Comparison of ENCODE assay signal across 20 cellular contexts in the genomic region with DNA sequence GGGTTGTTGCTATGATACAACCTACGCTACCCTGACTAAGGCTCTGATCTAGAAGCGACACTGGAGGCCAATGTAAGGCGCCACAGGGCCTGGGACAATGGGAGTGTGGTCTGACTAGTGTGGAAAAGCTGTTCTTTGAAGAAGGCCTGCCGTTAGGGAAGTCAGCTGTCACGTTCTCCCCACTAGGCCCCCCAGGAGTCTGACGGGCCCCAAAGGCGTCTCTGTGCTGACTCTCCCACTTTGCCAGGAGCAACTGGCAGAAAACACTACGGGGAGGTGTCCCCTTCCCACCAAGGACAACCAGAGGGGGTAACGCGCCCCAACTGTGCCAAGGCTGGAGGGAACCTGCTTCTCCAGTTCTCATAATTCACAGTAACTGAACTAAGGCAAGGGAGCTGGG. TPM values are rescaled to one million over a fixed set of nuclear protein-coding genes. Genes with fewer than 3 reads are reported as not detected.
DNase-seq lines count a peak whose midpoint lies in the region; ATAC-seq, FAIRE-seq and TF ChIP-seq lines count a peak whose summit lies in the region.
"Had no signal": no experiment of that assay in that cellular context is flagged by ENCODE, and none has a peak within 500 bp of the region (broad histone marks: within the 10 kb centered on the region; RNA-seq: fewer than 3 reads in every experiment).

No MANE protein-coding gene starts in this region.

- no peaks in the 10 kb centered on the region for H3K9me3 Mint-ChIP-seq in activated CD4-positive, alpha-beta T cell treated with anti-CD3 and anti-CD28 coated beads for 36 hours (ENCODE audit: low read depth)
- no peaks in the 10 kb centered on the region for H3K9me3 Mint-ChIP-seq in activated T-helper 17 cell treated with anti-CD3 and anti-CD28 coated beads, Interleukin-2, amount 50 U/mL, for 72 hours
- H3K9me3 Mint-ChIP-seq in naive thymus-derived CD4-positive, alpha-beta T cell: no peaks in the 10 kb centered on the region

- H3K36me3 Mint-ChIP-seq in activated CD4-positive, alpha-beta T cell treated with anti-CD3 and anti-CD28 coated beads for 36 hours (ENCODE audit: low read depth): peaks cover 78% of the 10 kb centered on the region
- peaks cover 100% of the 10 kb centered on the region for H3K36me3 Mint-ChIP-seq in activated T-helper 17 cell treated with anti-CD3 and anti-CD28 coated beads, Interleukin-2, amount 50 U/mL, for 72 hours (ENCODE audit: low read depth)
- peaks cover 10 to 57% (median 32%) of the 10 kb centered on the region in 5 donors for H3K36me3 Mint-ChIP-seq in naive thymus-derived CD4-positive, alpha-beta T cell

- H3K4me1 Mint-ChIP-seq in activated CD4-positive, alpha-beta T cell treated with anti-CD3 and anti-CD28 coated beads for 36 hours: peaks cover 32% of the 10 kb centered on the region
- peaks cover 4% of the 10 kb centered on the region for H3K4me1 Mint-ChIP-seq in activated T-helper 17 cell treated with anti-CD3 and anti-CD28 coated beads, Interleukin-2, amount 50 U/mL, for 72 hours
- peaks cover 5 to 50% (median 41%) of the 10 kb centered on the region in 7 donors for H3K4me1 Mint-ChIP-seq in naive thymus-derived CD4-positive, alpha-beta T cell

- 92% methylated on average over 10 of the region's 10 CpGs; no CpG with 5 or more reads in 1 of the 2 donors for WGBS in transverse colon (ENCODE audit: low coverage in 1 of 2), 2 donors

- H3K4me3 Mint-ChIP-seq in activated CD4-positive, alpha-beta T cell treated with anti-CD3 and anti-CD28 coated beads for 36 hours: no peak overlapping the region
- no peak overlapping the region for H3K4me3 Mint-ChIP-seq in activated T-helper 17 cell treated with anti-CD3 and anti-CD28 coated beads, Interleukin-2, amount 50 U/mL, for 72 hours
- H3K4me3 Mint-ChIP-seq in naive thymus-derived CD4-positive, alpha-beta T cell: peak overlapping the region in 1 of 10 donors; percentile 36

- H3K27me3 Mint-ChIP-seq in activated CD4-positive, alpha-beta T cell treated with anti-CD3 and anti-CD28 coated beads for 36 hours: no peaks in the 10 kb centered on the region
- H3K27me3 Mint-ChIP-seq in activated T-helper 17 cell treated with anti-CD3 and anti-CD28 coated beads, Interleukin-2, amount 50 U/mL, for 72 hours: no peaks in the 10 kb centered on the region
- no peaks in the 10 kb centered on the region for H3K27me3 Mint-ChIP-seq in naive thymus-derived CD4-positive, alpha-beta T cell

- no peak for DNase-seq in activated CD4-positive, alpha-beta T cell treated with anti-CD3 and anti-CD28 coated beads for 36 hours
- DNase-seq in activated CD4-positive, alpha-beta T cell treated with anti-CD3 and anti-CD28 coated beads for 1 hour: no peak
- peak; percentile 13 for DNase-seq in D341Med (ENCODE audit: low spot score)
- no peak for DNase-seq in naive thymus-derived CD4-positive, alpha-beta T cell
- DNase-seq in transverse colon: no peak
- DNase-seq in SKM-1 (lab: John Stamatoyannopoulos, UW; ENCODE audit: unreplicated experiment): no peak
- no peak for DNase-seq in urothelium cell line (ENCODE audit: low spot score)
- DNase-seq: DMS79 treated with DMSO at 0.1 percent for 48 hours, GM23248, NCI-H1092, NCI-H2107, NCI-H345, NCI-H69 had no signal

- intact Hi-C loops in activated CD4-positive, alpha-beta T cell treated with anti-CD3 and anti-CD28 coated beads for 36 hours (cut with DNase I, micrococcal nuclease): loop anchor here in 1 of 2 experiments (10.0 kb wide), 1 partner anchor 530 kb away; no protein-coding TSS in a partner anchor
- intact Hi-C loops in naive thymus-derived CD4-positive, alpha-beta T cell (cut with micrococcal nuclease): no loop called here
- intact Hi-C loops in transverse colon (cut with DNase I; ENCODE audit: low total_unique reads): no loop called here

- POLR2A ChIA-PET in activated CD4-positive, alpha-beta T cell treated with anti-CD3 and anti-CD28 coated beads for 36 hours (lab: Charles Lee): interaction anchor here (0.6 kb wide), 1 partner anchor 80 kb away, joined by 4 read pairs; no protein-coding TSS in a partner anchor
- POLR2A ChIA-PET in naive thymus-derived CD4-positive, alpha-beta T cell (lab: Charles Lee): no interaction called here

- TF ChIP-seq EP300 in transverse colon (IDR thresholded peaks at IDR 0.05; ENCODE audit: low read depth): no peak

- no peak for TF ChIP-seq CTCF in transverse colon (IDR thresholded peaks at IDR 0.05)

- CTCF ChIA-PET in activated CD4-positive, alpha-beta T cell treated with anti-CD3 and anti-CD28 coated beads for 36 hours (lab: Charles Lee): interaction anchor here (0.7 kb wide), 1 partner anchor 31 kb away, joined by 3 read pairs; no protein-coding TSS in a partner anchor
- CTCF ChIA-PET in naive thymus-derived CD4-positive, alpha-beta T cell (lab: Charles Lee): interaction anchor here (1.2 to 1.6 kb wide), 2 partner anchors 10 to 49 kb away, joined by 5 to 11 read pairs; no protein-coding TSS in a partner anchor

- in situ Hi-C loops in transverse colon (cut with MboI; ENCODE audit: low pct_ligation_motif_present in 1 of 4, low pct_unique_long_range_greater_than_20kb in 1 of 4, low sequenced_read_pairs in 3 of 4): no loop called here

- H3K27ac ChIP-seq in naive thymus-derived CD4-positive, alpha-beta T cell (ENCODE audit: low read depth, low read length): peak overlapping the region; percentile 82
- H3K27ac ChIP-seq in transverse colon: no peak overlapping the region
- H3K27ac ChIP-seq: 22Rv1, GM23248, RWPE1 had no signal

- H3K27me3 ChIP-seq in naive thymus-derived CD4-positive, alpha-beta T cell (ENCODE audit: control insufficient read depth in 2 of 2, insufficient read depth in 2 of 2, low read length in 2 of 2): no peaks in the 10 kb centered on the region
- H3K27me3 ChIP-seq in transverse colon: no peaks in the 10 kb centered on the region
- H3K27me3 ChIP-seq: BLaER1 treated with 17β-estradiol and CSF1 and Interleukin-3, amounts not matched to agents 10 nM and 100 nM had no signal

- no peak for TF ChIP-seq POLR2A in transverse colon (IDR thresholded peaks at IDR 0.05)

- H3K36me3 ChIP-seq in naive thymus-derived CD4-positive, alpha-beta T cell (ENCODE audit: control insufficient read depth in 2 of 3, insufficient read depth in 3 of 3, low read length in 3 of 3): peaks cover 9 to 71% (median 24%) of the 10 kb centered on the region in 3 experiments
- peaks cover 0 to 44% (median 19%) of the 10 kb centered on the region in 4 donors for H3K36me3 ChIP-seq in transverse colon

- peaks cover 41 to 49% of the 10 kb centered on the region in 2 donors for H3K4me1 ChIP-seq in naive thymus-derived CD4-positive, alpha-beta T cell (ENCODE audit: control insufficient read depth in 2 of 2, insufficient read depth in 2 of 2, low read length in 2 of 2)
- H3K4me1 ChIP-seq in transverse colon: peaks cover 0 to 6% (median 2%) of the 10 kb centered on the region in 4 donors

- H3K9me3 ChIP-seq in naive thymus-derived CD4-positive, alpha-beta T cell (ENCODE audit: control insufficient read depth in 2 of 3, low read length in 3 of 3): no peaks in the 10 kb centered on the region
- H3K9me3 ChIP-seq in transverse colon: no peaks in the 10 kb centered on the region
- H3K9me3 ChIP-seq: BLaER1 treated with 17β-estradiol and CSF1 and Interleukin-3, amounts not matched to agents 10 nM and 100 nM had no signal

- H3K4me3 ChIP-seq in naive thymus-derived CD4-positive, alpha-beta T cell (ENCODE audit: low read length): no peak overlapping the region
- no peak overlapping the region for H3K4me3 ChIP-seq in transverse colon
- H3K4me3 ChIP-seq: BLaER1 treated with 17β-estradiol and CSF1 and Interleukin-3, amounts not matched to agents 10 nM and 100 nM; GM23248 had no signal

- H3K27ac Mint-ChIP-seq in activated CD4-positive, alpha-beta T cell treated with anti-CD3 and anti-CD28 coated beads for 36 hours: peak overlapping the region; percentile 55
- H3K27ac Mint-ChIP-seq in activated T-helper 17 cell treated with anti-CD3 and anti-CD28 coated beads, Interleukin-2, amount 50 U/mL, for 72 hours: peak overlapping the region; percentile 52
- peak overlapping the region; percentile 7 to 100 (median 98) for H3K27ac Mint-ChIP-seq in naive thymus-derived CD4-positive, alpha-beta T cell

- peak; percentile 31 for ATAC-seq in activated CD4-positive, alpha-beta T cell treated with anti-CD3 and anti-CD28 coated beads for 36 hours
- peak; percentile 62 for ATAC-seq in activated T-helper 17 cell treated with anti-CD3 and anti-CD28 coated beads, Interleukin-2, amount 50 U/mL, for 72 hours (replicated peaks)
- no peak for ATAC-seq in naive thymus-derived CD4-positive, alpha-beta T cell

- no peak for FAIRE-seq in urothelium cell line (lab: Jason Lieb, UNC)
- FAIRE-seq: G401.6, GM19239, HTR-8/SVneo had no signal

RNA-seq across cellular contexts. Expression of a gene that starts 25.3 kb away (rescaled TPM):
- 100 to 1,000 TPM; 230 to 253 TPM for total RNA-seq in activated CD4-positive, alpha-beta T cell treated with anti-CD3 and anti-CD28 coated beads for 36 hours
- 100 to 1,000 TPM; 174 to 235 TPM for total RNA-seq in activated T-helper 17 cell treated with anti-CD3 and anti-CD28 coated beads, Interleukin-2, amount 50 U/mL, for 72 hours
- 100 to 1,000 TPM; 242 to 356 (median 328) TPM for total RNA-seq in naive thymus-derived CD4-positive, alpha-beta T cell
- 100 to 1,000 TPM; 240 to 294 TPM for polyA plus RNA-seq in naive thymus-derived CD4-positive, alpha-beta T cell
- total RNA-seq in transverse colon: 100 to 1,000 TPM; 169 to 293 (median 198) TPM

RNA-seq across cellular contexts. Expression of a gene that starts 33.5 kb away (rescaled TPM):
- 10 to 100 TPM; 46.4 to 52.1 TPM for total RNA-seq in activated CD4-positive, alpha-beta T cell treated with anti-CD3 and anti-CD28 coated beads for 36 hours
- total RNA-seq in activated T-helper 17 cell treated with anti-CD3 and anti-CD28 coated beads, Interleukin-2, amount 50 U/mL, for 72 hours: 100 to 1,000 TPM; 114 to 237 TPM
- 10 to 100 TPM; 41.0 to 89.3 (median 58.9) TPM for total RNA-seq in naive thymus-derived CD4-positive, alpha-beta T cell
- polyA plus RNA-seq in naive thymus-derived CD4-positive, alpha-beta T cell: 1 to 10 TPM; 2.7 to 3.1 TPM
- total RNA-seq in transverse colon: 10 to 100 TPM in 1 of 4 donors, 1 to 10 TPM in 2, under 1 TPM in 1; 0.80 to 13.8 (median 6.9) TPM

RNA-seq across cellular contexts. Expression of a gene that starts 38.9 kb away (rescaled TPM):
- total RNA-seq in activated CD4-positive, alpha-beta T cell treated with anti-CD3 and anti-CD28 coated beads for 36 hours: 100 to 1,000 TPM; 139 to 149 TPM
- total RNA-seq in activated T-helper 17 cell treated with anti-CD3 and anti-CD28 coated beads, Interleukin-2, amount 50 U/mL, for 72 hours: 100 to 1,000 TPM; 205 to 372 TPM
- 100 to 1,000 TPM in 4 of 5 experiments, 10 to 100 TPM in 1; 87.6 to 122 (median 109) TPM for total RNA-seq in naive thymus-derived CD4-positive, alpha-beta T cell
- 10 to 100 TPM; 24.9 to 46.6 TPM for polyA plus RNA-seq in naive thymus-derived CD4-positive, alpha-beta T cell
- 10 to 100 TPM; 10.1 to 31.8 (median 21.5) TPM for total RNA-seq in transverse colon

RNA-seq across cellular contexts. Expression of a gene that starts 42.6 kb away (rescaled TPM):
- 10 to 100 TPM; 10.4 to 14.1 TPM for total RNA-seq in activated CD4-positive, alpha-beta T cell treated with anti-CD3 and anti-CD28 coated beads for 36 hours
- 10 to 100 TPM in 1 of 2 donors, 1 to 10 TPM in 1; 5.7 to 47.0 TPM for total RNA-seq in activated T-helper 17 cell treated with anti-CD3 and anti-CD28 coated beads, Interleukin-2, amount 50 U/mL, for 72 hours
- total RNA-seq in naive thymus-derived CD4-positive, alpha-beta T cell: 1 to 10 TPM in 3 of 5 experiments, under 1 TPM in 2; 0.68 to 1.7 (median 1.0) TPM
- polyA plus RNA-seq in naive thymus-derived CD4-positive, alpha-beta T cell: under 1 TPM; 0.23 to 0.48 TPM
- 1 to 10 TPM in 1 of 4 donors, under 1 TPM in 2, not detected in 1; 0.32 to 4.5 (median 0.55) TPM for total RNA-seq in transverse colon

RNA-seq across cellular contexts. Expression of a gene that starts 49.7 kb away (rescaled TPM):
- total RNA-seq in activated CD4-positive, alpha-beta T cell treated with anti-CD3 and anti-CD28 coated beads for 36 hours: 100 to 1,000 TPM; 374 to 385 TPM
- total RNA-seq in activated T-helper 17 cell treated with anti-CD3 and anti-CD28 coated beads, Interleukin-2, amount 50 U/mL, for 72 hours: 100 to 1,000 TPM; 300 to 434 TPM
- total RNA-seq in naive thymus-derived CD4-positive, alpha-beta T cell: 100 to 1,000 TPM; 175 to 334 (median 194) TPM
- 100 to 1,000 TPM; 113 to 153 TPM for polyA plus RNA-seq in naive thymus-derived CD4-positive, alpha-beta T cell
- 100 to 1,000 TPM in 1 of 4 donors, 10 to 100 TPM in 3; 23.3 to 122 (median 42.0) TPM for total RNA-seq in transverse colon
